ENCODE assay signal across 20 cellular contexts in genomic region chr13:73876323-73876722, GRCh38.
DNase-seq lines count a peak whose midpoint lies in the region; ATAC-seq and TF ChIP-seq lines count a peak whose summit lies in the region.
"Had no signal": no experiment of that assay in that cellular context is flagged by ENCODE, and none has a peak within 500 bp of the region (broad histone marks: within the 10 kb centered on the region; RNA-seq: fewer than 3 reads in every experiment).

No MANE protein-coding gene starts in this region.

- no peaks in the 10 kb centered on the region for H3K36me3 ChIP-seq in heart right ventricle
- H3K36me3 ChIP-seq: SJCRH30 had no signal

- H3K27ac ChIP-seq in heart right ventricle (no peak overlapping the region), right cardiac atrium (ENCODE audit: low read length) (no peak overlapping the region)
- H3K27ac ChIP-seq: C4-2B, RWPE1, SJCRH30 had no signal

- H3K27ac Mint-ChIP-seq in natural killer cell: no peak overlapping the region

- no peak overlapping the region for H3K4me3 ChIP-seq in heart right ventricle
- no peak overlapping the region for H3K4me3 ChIP-seq in right cardiac atrium (ENCODE audit: low read length)
- H3K4me3 ChIP-seq in fibroblast of mammary gland (ENCODE audit: control insufficient read depth, low read depth, low read length): no peak overlapping the region
- H3K4me3 ChIP-seq: SJCRH30 had no signal

- no peaks in the 10 kb centered on the region for H3K36me3 Mint-ChIP-seq in natural killer cell

- ATAC-seq in heart right ventricle: peak in 7 of 8 donors; percentile 22 to 58 (median 43)
- ATAC-seq in right cardiac atrium: no peak
- no peak for ATAC-seq in natural killer cell
- ATAC-seq in GM21737 (IDR thresholded peaks at IDR 0.05; ENCODE audit: unreplicated experiment): no peak
- no peak for ATAC-seq in HG02571 (IDR thresholded peaks at IDR 0.05; ENCODE audit: unreplicated experiment)
- ATAC-seq: PC-3 had no signal

- intact Hi-C loops in heart right ventricle (cut with DNase I): no loop called here
- intact Hi-C loops in right cardiac atrium (cut with DNase I): no loop called here
- intact Hi-C loops in natural killer cell (cut with micrococcal nuclease): no loop called here

- DNase-seq in heart right ventricle: no peak
- DNase-seq in right cardiac atrium: no peak
- peak; percentile 53 for DNase-seq in NCI-H1048 (lab: John Stamatoyannopoulos, UW)
- DNase-seq in fibroblast of mammary gland (ENCODE audit: low read depth): peak; percentile 37
- no peak for DNase-seq in natural killer cell
- no peak for DNase-seq in OCI-M1 (lab: John Stamatoyannopoulos, UW)
- DNase-seq: COR-L47, DMS53, MV-4-11, NCI-H1417 treated with DMSO at 0.1 percent for 48 hours, NCI-H2029, NCI-H2171, NCI-H446, NCI-H69, PC-3, SJCRH30 had no signal

- H3K4me3 Mint-ChIP-seq in natural killer cell: no peak overlapping the region

- WGBS in heart right ventricle, 2 donors: 38 to 40% methylated on average over 1 of the region's 1 CpG
- 49% methylated on average over 1 of the region's 1 CpG for whole genome bisulfite sequencing in right cardiac atrium

- H3K4me1 ChIP-seq in heart right ventricle (peaks cover 0 to 46% (median 14%) of the 10 kb centered on the region in 9 donors), right cardiac atrium (ENCODE audit: control insufficient read depth, insufficient read depth, low read length) (no peaks in the 10 kb centered on the region)
- H3K4me1 ChIP-seq: SJCRH30 had no signal

- H3K27me3 ChIP-seq in heart right ventricle (no peaks in the 10 kb centered on the region), right cardiac atrium (ENCODE audit: control insufficient read depth, insufficient read depth) (no peaks in the 10 kb centered on the region)
- H3K27me3 ChIP-seq: SJCRH30 had no signal

- no peak for TF ChIP-seq CTCF in heart right ventricle (IDR thresholded peaks at IDR 0.05)
- no peak for TF ChIP-seq CTCF in fibroblast of mammary gland (conservative IDR thresholded peaks at IDR 0.05; ENCODE audit: control insufficient read depth, insufficient read depth, low read depth, low read length)
- no peak for TF ChIP-seq CTCF in natural killer cell (IDR thresholded peaks at IDR 0.05)

- H3K9me3 Mint-ChIP-seq in natural killer cell: no peaks in the 10 kb centered on the region

- H3K9me3 ChIP-seq in heart right ventricle (peaks cover 0 to 13% (median 0%) of the 10 kb centered on the region in 11 donors), right cardiac atrium (ENCODE audit: control insufficient read depth, low read length) (no peaks in the 10 kb centered on the region)
- H3K9me3 ChIP-seq: SJCRH30 had no signal

- peaks cover 45 to 51% of the 10 kb centered on the region in 2 donors for H3K4me1 Mint-ChIP-seq in natural killer cell

- no peaks in the 10 kb centered on the region for H3K27me3 Mint-ChIP-seq in natural killer cell (ENCODE audit: low read depth in 2 of 2)

Comparison
In these comparisons a context has a peak if more than half of its experiments do, and no peak if none do; other contexts are left out.
1. ATAC-seq: peak in heart right ventricle (7 of 8); none in right cardiac atrium (0 of 2), natural killer cell (0 of 3), GM21737 (single experiment) and HG02571 (single experiment).
2. DNase-seq: peak in NCI-H1048 (single experiment) and fibroblast of mammary gland (single experiment); none in heart right ventricle (0 of 2), right cardiac atrium (0 of 3), natural killer cell (single experiment) and OCI-M1 (single experiment).